ENCODE assay signal across 17 cellular contexts in genomic region chr5:180797256-180798192, GRCh38. TPM values are rescaled to one million over a fixed set of nuclear protein-coding genes. Genes with fewer than 3 reads are reported as not detected.
DNase-seq lines count a peak whose midpoint lies in the region; ATAC-seq and TF ChIP-seq lines count a peak whose summit lies in the region.
"Had no signal": no experiment of that assay in that cellular context is flagged by ENCODE, and none has a peak within 500 bp of the region (broad histone marks: within the 10 kb centered on the region; RNA-seq: fewer than 3 reads in every experiment).

No MANE protein-coding gene starts in this region.

- ATAC-seq in effector memory CD8-positive, alpha-beta T cell (replicated peaks): no peak
- no peak for ATAC-seq in HG02642 (IDR thresholded peaks at IDR 0.05; ENCODE audit: poor library complexity, unreplicated experiment)
- ATAC-seq in GM21381 (IDR thresholded peaks at IDR 0.05; ENCODE audit: unreplicated experiment): no peak
- ATAC-seq: SK-N-SH treated with all-trans-retinoic acid at 6 μM for 48 hours had no signal

- POLR2A ChIA-PET in CD4-positive, alpha-beta memory T cell (lab: Charles Lee; ENCODE audit: partially characterized antibody): interaction anchor here (4.8 to 10.8 kb wide), 2 partner anchors 15 to 34 kb away, joined by 26 to 166 read pairs; no protein-coding TSS in a partner anchor

- H3F3A ChIP-seq in MM.1S (ENCODE audit: insufficient read depth, low read length): no peaks in the 10 kb centered on the region; the same call in 1 of the 2 replicates

- peak overlapping the region in 7 of 8 donors; percentile 50 to 97 (median 67) for H3K4me3 Mint-ChIP-seq in CD4-positive, alpha-beta memory T cell
- peak overlapping the region; percentile 84 to 96 for H3K4me3 Mint-ChIP-seq in effector memory CD8-positive, alpha-beta T cell
- no peak overlapping the region for H3K4me3 Mint-ChIP-seq in activated T-helper 1 cell treated with anti-CD3 and anti-CD28 coated beads, Interleukin-12 subunit alpha, Interleukin-12 subunit beta, Interleukin-2, Interleukin-4 antibody, amounts not matched to agents 30 ng/mL and 10 ng/mL and 1 ng/mL, durations not matched to agents 14 hours and 24 hours and 36 hours

- no peak overlapping the region for H3K9ac ChIP-seq in MM.1S (ENCODE audit: low read length)

- peaks cover 83% of the 10 kb centered on the region for H3K4me1 ChIP-seq in CD4-positive, alpha-beta memory T cell (ENCODE audit: insufficient read depth, low read length)
- peaks cover 41% of the 10 kb centered on the region for H3K4me1 ChIP-seq in MM.1S (ENCODE audit: low read length)
- H3K4me1 ChIP-seq in osteoblast (ENCODE audit: insufficient read depth, low read length): peaks cover 46% of the 10 kb centered on the region

- peaks cover 28% of the 10 kb centered on the region for H3K36me3 ChIP-seq in CD4-positive, alpha-beta memory T cell (ENCODE audit: insufficient read depth, low read length)
- H3K36me3 ChIP-seq in MM.1S (replicated peaks; ENCODE audit: insufficient read depth, low read length) (0 out of 2 replicates have a peak, but pooled peaks cover 6% of the 10 kb centered on the region), osteoblast (ENCODE audit: insufficient read depth, low read length) (peaks cover 10% of the 10 kb centered on the region)

- no peaks in the 10 kb centered on the region for H3K27me3 ChIP-seq in CD4-positive, alpha-beta memory T cell (ENCODE audit: insufficient read depth, low read length)
- H3K27me3 ChIP-seq in MM.1S (replicated peaks; ENCODE audit: insufficient read depth, low read length) (no peaks in the 10 kb centered on the region), osteoblast (ENCODE audit: insufficient read depth, low read length) (no peaks in the 10 kb centered on the region)

- H2AFZ ChIP-seq in MM.1S (ENCODE audit: low read length): no peak overlapping the region
- no peak overlapping the region for H2AFZ ChIP-seq in osteoblast (ENCODE audit: low read length)

- no peaks in the 10 kb centered on the region for H3K9me3 ChIP-seq in CD4-positive, alpha-beta memory T cell (ENCODE audit: control insufficient read depth in 1 of 2, low read length in 2 of 2)
- no peaks in the 10 kb centered on the region for H3K9me3 ChIP-seq in MM.1S (replicated peaks; ENCODE audit: insufficient read depth, low read length)
- no peaks in the 10 kb centered on the region for H3K9me3 ChIP-seq in osteoblast (ENCODE audit: low read depth, low read length)

- H3K27ac ChIP-seq in CD4-positive, alpha-beta memory T cell (ENCODE audit: low read depth, low read length): no peak overlapping the region
- H3K27ac ChIP-seq in MM.1S (ENCODE audit: low read length) (no peak overlapping the region), osteoblast (ENCODE audit: low read depth, low read length) (peak overlapping the region; percentile 87)

- H3K4me2 ChIP-seq in MM.1S (ENCODE audit: low read depth, low read length): 0 out of 2 replicates have a peak overlapping the region, but pooled peaks have one; percentile 87
- H3K4me2 ChIP-seq in osteoblast (ENCODE audit: insufficient read depth, low read length): peak overlapping the region; percentile 5

- CTCF ChIA-PET in CD4-positive, alpha-beta memory T cell (lab: Charles Lee; ENCODE audit: partially characterized antibody): interaction anchor here (1.5 kb wide), 1 partner anchor 8 kb away, joined by 4 read pairs; no protein-coding TSS in a partner anchor

- H3K36me3 Mint-ChIP-seq in CD4-positive, alpha-beta memory T cell: peaks cover 49 to 81% of the 10 kb centered on the region in 2 donors
- H3K36me3 Mint-ChIP-seq in effector memory CD8-positive, alpha-beta T cell (ENCODE audit: insufficient read depth): peaks cover 50% of the 10 kb centered on the region
- H3K36me3 Mint-ChIP-seq in activated T-helper 1 cell treated with anti-CD3 and anti-CD28 coated beads, Interleukin-12 subunit alpha, Interleukin-12 subunit beta, Interleukin-2, Interleukin-4 antibody, amounts not matched to agents 30 ng/mL and 10 ng/mL and 1 ng/mL, durations not matched to agents 14 hours and 24 hours and 36 hours (ENCODE audit: low read depth): peaks cover 44% of the 10 kb centered on the region

- H3K9me2 ChIP-seq in MM.1S (replicated peaks; ENCODE audit: insufficient read depth, low read length): no peaks in the 10 kb centered on the region

- H3K27ac Mint-ChIP-seq in CD4-positive, alpha-beta memory T cell: peak overlapping the region; percentile 52 to 91 (median 81)
- H3K27ac Mint-ChIP-seq in effector memory CD8-positive, alpha-beta T cell: peak overlapping the region; percentile 44 to 85
- H3K27ac Mint-ChIP-seq in activated T-helper 1 cell treated with anti-CD3 and anti-CD28 coated beads, Interleukin-12 subunit alpha, Interleukin-12 subunit beta, Interleukin-2, Interleukin-4 antibody, amounts not matched to agents 30 ng/mL and 10 ng/mL and 1 ng/mL, durations not matched to agents 14 hours and 24 hours and 36 hours: no peak overlapping the region

- TF ChIP-seq CTCF in MM.1S (IDR thresholded peaks at IDR 0.05; ENCODE audit: low read length) (no peak), osteoblast (IDR thresholded peaks at IDR 0.05; ENCODE audit: extremely low read depth, low read depth, low read length) (no peak)

- peaks cover 84% of the 10 kb centered on the region for H4K20me1 ChIP-seq in MM.1S (ENCODE audit: insufficient read depth, low read length)
- H4K20me1 ChIP-seq in osteoblast (ENCODE audit: insufficient read depth, low read length): peaks cover 85% of the 10 kb centered on the region

- no peak for DNase-seq in CD4-positive, alpha-beta memory T cell
- DNase-seq in MM.1S (no peak), osteoblast (ENCODE audit: insufficient read length, low spot score, missing footprints) (no peak), T1000 (lab: John Stamatoyannopoulos, UW) (no peak)
- DNase-seq in effector memory CD8-positive, alpha-beta T cell: no peak
- no peak for DNase-seq in activated T-helper 1 cell treated with anti-CD3 and anti-CD28 coated beads, Interleukin-12 subunit alpha, Interleukin-12 subunit beta, Interleukin-2, Interleukin-4 antibody, amounts not matched to agents 30 ng/mL and 10 ng/mL and 1 ng/mL, durations not matched to agents 14 hours and 24 hours and 36 hours (ENCODE audit: low spot score)
- DNase-seq: activated CD4-positive, CD25-positive, alpha-beta regulatory T cell treated with anti-CD3 and anti-CD28 coated beads, Interleukin-2, amount 50 U/mL, for 72 hours; activated effector memory CD4-positive, alpha-beta T cell treated with anti-CD3 and anti-CD28 coated beads, Interleukin-2, amount 50 U/mL, for 16 hours; caudate nucleus; NCI-H1105; NCI-H226; stimulated activated CD4-positive, alpha-beta T cell treated with anti-CD3 and anti-CD28 coated beads, Interleukin-2, amount 100 ng/mL, for 48 hours had no signal

- H3K9me3 Mint-ChIP-seq in CD4-positive, alpha-beta memory T cell: no peaks in the 10 kb centered on the region
- no peaks in the 10 kb centered on the region for H3K9me3 Mint-ChIP-seq in effector memory CD8-positive, alpha-beta T cell
- H3K9me3 Mint-ChIP-seq in activated T-helper 1 cell treated with anti-CD3 and anti-CD28 coated beads, Interleukin-12 subunit alpha, Interleukin-12 subunit beta, Interleukin-2, Interleukin-4 antibody, amounts not matched to agents 30 ng/mL and 10 ng/mL and 1 ng/mL, durations not matched to agents 14 hours and 24 hours and 36 hours: no peaks in the 10 kb centered on the region

- intact Hi-C loops in CD4-positive, alpha-beta memory T cell (cut with micrococcal nuclease): no loop called here
- intact Hi-C loops in activated T-helper 1 cell treated with anti-CD3 and anti-CD28 coated beads, Interleukin-12 subunit alpha, Interleukin-12 subunit beta, Interleukin-2, Interleukin-4 antibody, amounts not matched to agents 30 ng/mL and 10 ng/mL and 1 ng/mL, durations not matched to agents 14 hours and 24 hours and 36 hours (cut with micrococcal nuclease): no loop called here

- H3K27me3 Mint-ChIP-seq in CD4-positive, alpha-beta memory T cell: no peaks in the 10 kb centered on the region
- no peaks in the 10 kb centered on the region for H3K27me3 Mint-ChIP-seq in effector memory CD8-positive, alpha-beta T cell
- H3K27me3 Mint-ChIP-seq in activated T-helper 1 cell treated with anti-CD3 and anti-CD28 coated beads, Interleukin-12 subunit alpha, Interleukin-12 subunit beta, Interleukin-2, Interleukin-4 antibody, amounts not matched to agents 30 ng/mL and 10 ng/mL and 1 ng/mL, durations not matched to agents 14 hours and 24 hours and 36 hours (ENCODE audit: insufficient read depth): no peaks in the 10 kb centered on the region

- H3K4me3 ChIP-seq in CD4-positive, alpha-beta memory T cell (ENCODE audit: low read length in 2 of 2): no peak overlapping the region
- H3K4me3 ChIP-seq in MM.1S (ENCODE audit: low read length) (no peak overlapping the region), osteoblast (ENCODE audit: insufficient read depth, low read length) (no peak overlapping the region)

- H3K79me2 ChIP-seq in MM.1S (ENCODE audit: low read length) (peaks cover 99% of the 10 kb centered on the region), osteoblast (ENCODE audit: insufficient read depth, low read length) (peaks cover 95% of the 10 kb centered on the region)

- peaks cover 70 to 90% (median 81%) of the 10 kb centered on the region in 4 donors for H3K4me1 Mint-ChIP-seq in CD4-positive, alpha-beta memory T cell
- peaks cover 76 to 84% of the 10 kb centered on the region in 2 donors for H3K4me1 Mint-ChIP-seq in effector memory CD8-positive, alpha-beta T cell (ENCODE audit: low read depth in 2 of 2)
- H3K4me1 Mint-ChIP-seq in activated T-helper 1 cell treated with anti-CD3 and anti-CD28 coated beads, Interleukin-12 subunit alpha, Interleukin-12 subunit beta, Interleukin-2, Interleukin-4 antibody, amounts not matched to agents 30 ng/mL and 10 ng/mL and 1 ng/mL, durations not matched to agents 14 hours and 24 hours and 36 hours (ENCODE audit: low read depth): peaks cover 80% of the 10 kb centered on the region

RNA-seq across cellular contexts. Expression of gene MGAT1, which starts 5.1 kb away (rescaled TPM):
- total RNA-seq in CD4-positive, alpha-beta memory T cell: 100 to 1,000 TPM; 187 TPM
- polyA plus RNA-seq in CD4-positive, alpha-beta memory T cell: 100 to 1,000 TPM; 135 to 150 TPM
- 104 and 113 TPM in 2 replicates for total RNA-seq in osteoblast
- total RNA-seq in activated T-helper 1 cell treated with anti-CD3 and anti-CD28 coated beads, Interleukin-12 subunit alpha, Interleukin-12 subunit beta, Interleukin-2, Interleukin-4 antibody, amounts not matched to agents 30 ng/mL and 10 ng/mL and 1 ng/mL, durations not matched to agents 14 hours and 24 hours and 36 hours: 106 and 107 TPM in 2 replicates

RNA-seq across cellular contexts. Expression of gene OR2Y1, which starts 57.7 kb away (rescaled TPM):
- not detected for total RNA-seq in CD4-positive, alpha-beta memory T cell
- not detected for polyA plus RNA-seq in CD4-positive, alpha-beta memory T cell
- not detected in 2 replicates for total RNA-seq in osteoblast
- not detected in 2 replicates for total RNA-seq in activated T-helper 1 cell treated with anti-CD3 and anti-CD28 coated beads, Interleukin-12 subunit alpha, Interleukin-12 subunit beta, Interleukin-2, Interleukin-4 antibody, amounts not matched to agents 30 ng/mL and 10 ng/mL and 1 ng/mL, durations not matched to agents 14 hours and 24 hours and 36 hours
- total RNA-seq: G401, kidney epithelial cell had no signal
